In the genomic region with DNA sequence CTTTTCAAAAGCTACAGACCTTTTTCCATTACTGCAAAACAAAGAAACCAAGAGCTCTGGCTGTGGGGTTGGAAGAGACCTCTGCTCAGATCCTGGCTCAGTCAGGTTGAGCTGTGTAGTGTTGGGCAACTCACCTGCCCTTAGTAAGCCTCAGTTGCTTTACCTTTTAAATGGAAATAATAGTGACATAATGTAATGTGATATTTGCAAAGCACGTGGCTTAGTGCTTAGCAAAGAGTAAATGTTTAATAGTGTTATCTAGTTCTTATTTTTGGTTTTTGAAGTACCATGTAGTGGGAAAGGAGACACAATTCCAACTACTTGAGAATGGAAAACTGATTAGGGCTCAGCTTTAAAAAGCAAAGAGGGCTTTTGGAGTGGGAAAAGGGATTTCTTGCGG, we compare ENCODE assay signal across 13 cellular contexts.
DNase-seq lines count a peak whose midpoint lies in the region; ATAC-seq and TF ChIP-seq lines count a peak whose summit lies in the region.
"Had no signal": no experiment of that assay in that cellular context is flagged by ENCODE, and none has a peak within 500 bp of the region (broad histone marks: within the 10 kb centered on the region; RNA-seq: fewer than 3 reads in every experiment).

No MANE protein-coding gene starts in this region.

- in situ Hi-C loops in gastrocnemius medialis (cut with MboI; ENCODE audit: low sequenced_read_pairs in 4 of 4) = no loop called here

- no peaks in the 10 kb centered on the region for H3K9me3 ChIP-seq in ascending aorta
- no peaks in the 10 kb centered on the region for H3K9me3 ChIP-seq in hepatocyte (ENCODE audit: low read depth)
- H3K9me3 ChIP-seq in gastrocnemius medialis = no peaks in the 10 kb centered on the region
- no peaks in the 10 kb centered on the region for H3K9me3 ChIP-seq in aorta (ENCODE audit: control insufficient read depth, low read length)

- H3K27ac ChIP-seq in ascending aorta (peak overlapping the region; percentile 71 to 73), hepatocyte (peak overlapping the region; percentile 54), gastrocnemius medialis (peak overlapping the region; percentile 82 to 90 (median 87)), aorta (ENCODE audit: low read depth in 1 of 2, low read length in 2 of 2) (peak overlapping the region in 1 of 2 donors; percentile 12)

- H3K4me1 ChIP-seq in ascending aorta (peaks cover 3 to 42% of the 10 kb centered on the region in 2 donors), hepatocyte (ENCODE audit: insufficient read depth) (peaks cover 21% of the 10 kb centered on the region), gastrocnemius medialis (peaks cover 73 to 85% of the 10 kb centered on the region in 2 donors), aorta (ENCODE audit: control insufficient read depth in 1 of 2, insufficient read depth in 2 of 2, low read length in 2 of 2) (peaks cover 0 to 11% of the 10 kb centered on the region in 2 donors)

- BruUV-seq in Calu3 (replicated peaks; lab: Mats Ljungman, UMichigan) = no TSS peak

- H3K9me3 Mint-ChIP-seq in Calu3 (ENCODE audit: low read depth, unreplicated experiment) = no peaks in the 10 kb centered on the region
- no peaks in the 10 kb centered on the region for H3K9me3 Mint-ChIP-seq in activated naive CD8-positive, alpha-beta T cell treated with anti-CD3 and anti-CD28 coated beads for 36 hours
- H3K9me3 Mint-ChIP-seq: activated T-helper 2 cell treated with anti-CD3 and anti-CD28 coated beads, Interferon-gamma antibody, Interleukin-2, Interleukin-4, amounts not matched to agents 10 μg/mL and 5 μg/mL and 100 μg/mL, durations not matched to agents 14 hours and 24 hours and 36 hours; naive thymus-derived CD8-positive, alpha-beta T cell had no signal

- H3K4me3 ChIP-seq in ascending aorta = no peak overlapping the region
- H3K4me3 ChIP-seq in hepatocyte = no peak overlapping the region
- no peak overlapping the region for H3K4me3 ChIP-seq in gastrocnemius medialis
- H3K4me3 ChIP-seq in aorta (ENCODE audit: low read length in 2 of 2) = no peak overlapping the region

- DNase-seq in Calu3 (no peak), ascending aorta (ENCODE audit: low spot score in 2 of 2) (no peak), hepatocyte (ENCODE audit: low spot score) (no peak), gastrocnemius medialis (peak in 1 of 2 donors; percentile 9), aorta (no peak)
- DNase-seq in stimulated activated naive CD4-positive, alpha-beta T cell treated with Interleukin-2 at 50 U/mL for 16 hours (lab: John Stamatoyannopoulos, UW) = no peak
- DNase-seq in activated naive CD8-positive, alpha-beta T cell treated with anti-CD3 and anti-CD28 coated beads for 36 hours = no peak
- DNase-seq: activated CD4-positive, CD25-positive, alpha-beta regulatory T cell; naive thymus-derived CD8-positive, alpha-beta T cell; NCI-H2107; NCI-H82 had no signal

- H3K36me3 Mint-ChIP-seq in Calu3 (ENCODE audit: insufficient read depth, unreplicated experiment) = peaks cover 50% of the 10 kb centered on the region
- H3K36me3 Mint-ChIP-seq in activated naive CD8-positive, alpha-beta T cell treated with anti-CD3 and anti-CD28 coated beads for 36 hours = peaks cover 2% of the 10 kb centered on the region

- H3K36me3 ChIP-seq in ascending aorta (peaks cover 22 to 36% of the 10 kb centered on the region in 2 donors), hepatocyte (replicated peaks; ENCODE audit: insufficient read depth, low read depth) (no peaks in the 10 kb centered on the region), gastrocnemius medialis (peaks cover 0 to 48% of the 10 kb centered on the region in 2 donors), aorta (ENCODE audit: control insufficient read depth in 1 of 2, insufficient read depth in 2 of 2, low read length in 1 of 2) (peaks cover 0 to 8% of the 10 kb centered on the region in 2 donors)

- no peak for TF ChIP-seq CTCF in Calu3 (IDR thresholded peaks at IDR 0.05; ENCODE audit: unreplicated experiment)
- TF ChIP-seq CTCF in ascending aorta (IDR thresholded peaks at IDR 0.05) = no peak
- no peak for TF ChIP-seq CTCF in hepatocyte (IDR thresholded peaks at IDR 0.05; ENCODE audit: poor library complexity)
- no peak for TF ChIP-seq CTCF in gastrocnemius medialis (IDR thresholded peaks at IDR 0.05 in 4 of 5, conservative IDR thresholded peaks at IDR 0.05 in 1 of 5)

- peak overlapping the region; percentile 62 for H3K4me3 Mint-ChIP-seq in Calu3 (ENCODE audit: low read depth, unreplicated experiment)
- H3K4me3 Mint-ChIP-seq in activated naive CD8-positive, alpha-beta T cell treated with anti-CD3 and anti-CD28 coated beads for 36 hours = no peak overlapping the region
- H3K4me3 Mint-ChIP-seq: naive thymus-derived CD8-positive, alpha-beta T cell had no signal

- no peaks in the 10 kb centered on the region for H3K27me3 Mint-ChIP-seq in Calu3 (ENCODE audit: unreplicated experiment)
- no peaks in the 10 kb centered on the region for H3K27me3 Mint-ChIP-seq in activated naive CD8-positive, alpha-beta T cell treated with anti-CD3 and anti-CD28 coated beads for 36 hours
- H3K27me3 Mint-ChIP-seq: naive thymus-derived CD8-positive, alpha-beta T cell had no signal

- ATAC-seq in gastrocnemius medialis (no peak), aorta (ENCODE audit: low FRiP score) (no peak), HG03175 (IDR thresholded peaks at IDR 0.05; ENCODE audit: unreplicated experiment) (no peak)
- ATAC-seq: naive thymus-derived CD8-positive, alpha-beta T cell had no signal

- WGBS in hepatocyte (ENCODE audit: low lambda C conversion rate, missing lambda C conversion rate) = 41% methylated on average over 2 of the region's 2 CpGs
- WGBS in aorta, 2 donors = 5 to 10% methylated on average over 2 of the region's 2 CpGs

- H3K27me3 ChIP-seq in ascending aorta (no peaks in the 10 kb centered on the region), hepatocyte (no peaks in the 10 kb centered on the region), gastrocnemius medialis (no peaks in the 10 kb centered on the region), aorta (ENCODE audit: control insufficient read depth in 1 of 2, insufficient read depth in 2 of 2, low read length in 1 of 2) (no peaks in the 10 kb centered on the region)

- peak overlapping the region; percentile 90 for H3K27ac Mint-ChIP-seq in Calu3 (ENCODE audit: unreplicated experiment)
- no peak overlapping the region for H3K27ac Mint-ChIP-seq in activated naive CD8-positive, alpha-beta T cell treated with anti-CD3 and anti-CD28 coated beads for 36 hours
- H3K27ac Mint-ChIP-seq: activated T-helper 2 cell treated with anti-CD3 and anti-CD28 coated beads, Interferon-gamma antibody, Interleukin-2, Interleukin-4, amounts not matched to agents 10 μg/mL and 5 μg/mL and 100 μg/mL, durations not matched to agents 14 hours and 24 hours and 36 hours; naive thymus-derived CD8-positive, alpha-beta T cell had no signal

- intact Hi-C loops in Calu3 (cut with micrococcal nuclease; ENCODE audit: unreplicated experiment) (loop anchor here (10.0 kb wide), 1 partner anchor 200 kb away; no protein-coding TSS in a partner anchor), ascending aorta (cut with DNase I) (no loop called here), gastrocnemius medialis (cut with DNase I; ENCODE audit: low total_unique reads) (loop anchor here (5.0 kb wide), 1 partner anchor 58 kb away; no protein-coding TSS in a partner anchor), aorta (cut with DNase I) (loop anchor here in 1 of 2 donors (10.0 kb wide), 2 partner anchors 50 to 200 kb away; no protein-coding TSS in a partner anchor)

- H3K9me2 ChIP-seq in hepatocyte (replicated peaks; ENCODE audit: insufficient read depth) = no peaks in the 10 kb centered on the region

- CTCF ChIA-PET in Calu3 (lab: Charles Lee) = interaction anchor here (0.8 to 1.6 kb wide), 5 partner anchors 10 to 93 kb away, joined by 3 to 16 read pairs (median 4); no protein-coding TSS in a partner anchor

- H3K4me1 Mint-ChIP-seq in Calu3 (ENCODE audit: low read depth, unreplicated experiment) = peaks cover 46% of the 10 kb centered on the region
- peaks cover 6% of the 10 kb centered on the region for H3K4me1 Mint-ChIP-seq in activated naive CD8-positive, alpha-beta T cell treated with anti-CD3 and anti-CD28 coated beads for 36 hours

- peaks cover 17% of the 10 kb centered on the region for H3K79me2 ChIP-seq in hepatocyte

- no peaks in the 10 kb centered on the region for H4K20me1 ChIP-seq in hepatocyte (ENCODE audit: insufficient read depth, poor library complexity, severe bottlenecking)

- no peak for TF ChIP-seq POLR2A in gastrocnemius medialis (IDR thresholded peaks at IDR 0.05)

- peak overlapping the region; percentile 57 for H3K4me2 ChIP-seq in hepatocyte

- H2AFZ ChIP-seq in hepatocyte = no peak overlapping the region
